Comparison of ENCODE assay signal across 20 cellular contexts in genomic region chr7:116505823-116506222, GRCh38. TPM values are rescaled to one million over a fixed set of nuclear protein-coding genes. Genes with fewer than 3 reads are reported as not detected.
DNase-seq lines count a peak whose midpoint lies in the region; ATAC-seq and TF ChIP-seq lines count a peak whose summit lies in the region.
"Had no signal": no experiment of that assay in that cellular context is flagged by ENCODE, and none has a peak within 500 bp of the region (broad histone marks: within the 10 kb centered on the region; RNA-seq: fewer than 3 reads in every experiment).

No MANE protein-coding gene starts in this region.

- H3K36me3 Mint-ChIP-seq in MCF 10A (ENCODE audit: insufficient read depth, unreplicated experiment): peaks cover 55% of the 10 kb centered on the region
- H3K36me3 Mint-ChIP-seq in activated T-helper 1 cell treated with anti-CD3 and anti-CD28 coated beads, Interleukin-12 subunit alpha, Interleukin-12 subunit beta, Interleukin-2, Interleukin-4 antibody, amounts not matched to agents 30 ng/mL and 10 ng/mL and 1 ng/mL, durations not matched to agents 14 hours and 24 hours and 36 hours (ENCODE audit: low read depth): no peaks in the 10 kb centered on the region

- whole genome bisulfite sequencing in esophagus muscularis mucosa: 36% methylated on average over 3 of the region's 3 CpGs

- in situ Hi-C loops in Panc1 (cut with HindIII; ENCODE audit: low pct_unique_long_range_greater_than_20kb, low sequenced_read_pairs): no loop called here

- H3K4me3 ChIP-seq in breast epithelium (no peak overlapping the region), Panc1 (ENCODE audit: low read depth in 2 of 2, low read length in 2 of 2) (no peak overlapping the region), esophagus muscularis mucosa (no peak overlapping the region), skeletal muscle satellite cell (ENCODE audit: low read length) (no peak overlapping the region)
- H3K4me3 ChIP-seq: SJSA1 had no signal

- no peaks in the 10 kb centered on the region for H3K27me3 Mint-ChIP-seq in MCF 10A (ENCODE audit: insufficient read depth, unreplicated experiment)
- peaks cover 32% of the 10 kb centered on the region for H3K27me3 Mint-ChIP-seq in activated T-helper 1 cell treated with anti-CD3 and anti-CD28 coated beads, Interleukin-12 subunit alpha, Interleukin-12 subunit beta, Interleukin-2, Interleukin-4 antibody, amounts not matched to agents 30 ng/mL and 10 ng/mL and 1 ng/mL, durations not matched to agents 14 hours and 24 hours and 36 hours (ENCODE audit: insufficient read depth)

- no peak overlapping the region for H3K9ac ChIP-seq in skeletal muscle satellite cell (ENCODE audit: low read depth, low read length)
- H3K9ac ChIP-seq: KMS-11 had no signal

- H3K4me1 ChIP-seq in breast epithelium: no peaks in the 10 kb centered on the region
- H3K4me1 ChIP-seq in Panc1 (ENCODE audit: control insufficient read depth, insufficient read depth, low read length): peaks cover 77% of the 10 kb centered on the region
- peaks cover 54 to 76% (median 58%) of the 10 kb centered on the region in 4 donors for H3K4me1 ChIP-seq in esophagus muscularis mucosa
- peaks cover 37% of the 10 kb centered on the region for H3K4me1 ChIP-seq in skeletal muscle satellite cell (ENCODE audit: control insufficient read depth, insufficient read depth, low read length)

- no peaks in the 10 kb centered on the region for H3K9me3 ChIP-seq in breast epithelium
- H3K9me3 ChIP-seq in Panc1 (ENCODE audit: control insufficient read depth, insufficient read depth, low read depth, low read length): no peaks in the 10 kb centered on the region
- H3K9me3 ChIP-seq in esophagus muscularis mucosa: no peaks in the 10 kb centered on the region
- no peaks in the 10 kb centered on the region for H3K9me3 ChIP-seq in skeletal muscle satellite cell (replicated peaks; ENCODE audit: low read length)
- H3K9me3 ChIP-seq: SJSA1 had no signal

- H3K4me3 Mint-ChIP-seq in MCF 10A (ENCODE audit: unreplicated experiment): no peak overlapping the region
- H3K4me3 Mint-ChIP-seq in activated T-helper 1 cell treated with anti-CD3 and anti-CD28 coated beads, Interleukin-12 subunit alpha, Interleukin-12 subunit beta, Interleukin-2, Interleukin-4 antibody, amounts not matched to agents 30 ng/mL and 10 ng/mL and 1 ng/mL, durations not matched to agents 14 hours and 24 hours and 36 hours: no peak overlapping the region

- CTCF ChIA-PET in MCF 10A (lab: Yijun Ruan, JAX): no interaction called here
- CTCF ChIA-PET in Panc1 (lab: Charles Lee): no interaction called here

- H3K4me2 ChIP-seq in skeletal muscle satellite cell (ENCODE audit: low read length): peak overlapping the region; percentile 35
- H3K4me2 ChIP-seq: KMS-11 had no signal

- intact Hi-C loops in MCF 10A (cut with micrococcal nuclease): no loop called here
- intact Hi-C loops in breast epithelium (cut with DNase I; ENCODE audit: low total_unique reads): no loop called here
- intact Hi-C loops in Panc1 (cut with micrococcal nuclease; ENCODE audit: unreplicated experiment): no loop called here
- intact Hi-C loops in esophagus muscularis mucosa (cut with DNase I): no loop called here
- intact Hi-C loops in activated T-helper 1 cell treated with anti-CD3 and anti-CD28 coated beads, Interleukin-12 subunit alpha, Interleukin-12 subunit beta, Interleukin-2, Interleukin-4 antibody, amounts not matched to agents 30 ng/mL and 10 ng/mL and 1 ng/mL, durations not matched to agents 14 hours and 24 hours and 36 hours (cut with micrococcal nuclease): no loop called here

- H3K27ac Mint-ChIP-seq in MCF 10A (ENCODE audit: low read depth, unreplicated experiment): peak overlapping the region; percentile 54
- H3K27ac Mint-ChIP-seq in activated T-helper 1 cell treated with anti-CD3 and anti-CD28 coated beads, Interleukin-12 subunit alpha, Interleukin-12 subunit beta, Interleukin-2, Interleukin-4 antibody, amounts not matched to agents 30 ng/mL and 10 ng/mL and 1 ng/mL, durations not matched to agents 14 hours and 24 hours and 36 hours: no peak overlapping the region

- peak overlapping the region in 1 of 2 donors; percentile 8 for H3K27ac ChIP-seq in breast epithelium
- peak overlapping the region; percentile 99 for H3K27ac ChIP-seq in Panc1 (ENCODE audit: low read length)
- peak overlapping the region; percentile 24 to 99 (median 96) for H3K27ac ChIP-seq in esophagus muscularis mucosa (replicated peaks in 1 of 4)
- H3K27ac ChIP-seq: KMS-11, SJSA1 had no signal

- DNase-seq in MCF 10A (ENCODE audit: unreplicated experiment) (no peak), breast epithelium (ENCODE audit: low spot score in 2 of 2) (no peak), Panc1 (ENCODE audit: low read depth, low spot score) (no peak), esophagus muscularis mucosa (ENCODE audit: extremely low spot score) (no peak), NCI-H2196 treated with DMSO at 0.1 percent for 48 hours (lab: John Stamatoyannopoulos, UW; ENCODE audit: unreplicated experiment) (no peak)
- DNase-seq in activated T-helper 1 cell treated with anti-CD3 and anti-CD28 coated beads, Interleukin-12 subunit alpha, Interleukin-12 subunit beta, Interleukin-2, Interleukin-4 antibody, amounts not matched to agents 30 ng/mL and 10 ng/mL and 1 ng/mL, durations not matched to agents 14 hours and 24 hours and 36 hours (ENCODE audit: low spot score): no peak
- DNase-seq: C1 segment of cervical spinal cord; DMS79 treated with DMSO at 0.1 percent for 48 hours; HCEC 1CT; NCI-H1092; NCI-H2081 treated with DMSO at 0.1 percent for 48 hours; NCI-H345; NCI-H526 treated with DMSO at 0.1 percent for 48 hours; NK-92 treated with Interleukin-12 subunit alpha and Interleukin-12 subunit beta, amount 100 ng/mL, for 24 hours had no signal

- ATAC-seq in Panc1 (no peak), SK-N-SH treated with all-trans-retinoic acid at 6 μM for 48 hours (no peak)

- TF ChIP-seq EP300 in esophagus muscularis mucosa (IDR thresholded peaks at IDR 0.05): no peak

- no peaks in the 10 kb centered on the region for H3K36me3 ChIP-seq in breast epithelium
- peaks cover 47% of the 10 kb centered on the region for H3K36me3 ChIP-seq in Panc1 (ENCODE audit: control insufficient read depth, insufficient read depth, low read length)
- H3K36me3 ChIP-seq in esophagus muscularis mucosa: peaks cover 0 to 38% (median 13%) of the 10 kb centered on the region in 4 donors
- peaks cover 63% of the 10 kb centered on the region for H3K36me3 ChIP-seq in skeletal muscle satellite cell (ENCODE audit: insufficient read depth, low read length)

- TF ChIP-seq POLR2A in breast epithelium (IDR thresholded peaks at IDR 0.05) (no peak), esophagus muscularis mucosa (IDR thresholded peaks at IDR 0.05; ENCODE audit: low read depth) (no peak)

- POLR2A ChIA-PET in MCF 10A (lab: Yijun Ruan, JAX) (interaction anchor here (1.0 to 14.6 kb wide), 3 partner anchors 16 to 241 kb away, joined by 3 to 241 read pairs (median 162); partner anchors contain the start of gene CAV1), Panc1 (lab: Charles Lee) (interaction anchor here (0.6 kb wide), 1 partner anchor 96 kb away, joined by 3 read pairs; no protein-coding TSS in a partner anchor)

- TF ChIP-seq CTCF in MCF 10A (IDR thresholded peaks at IDR 0.05; ENCODE audit: unreplicated experiment): no peak
- TF ChIP-seq CTCF in breast epithelium (IDR thresholded peaks at IDR 0.05): no peak
- TF ChIP-seq CTCF in Panc1 (IDR thresholded peaks at IDR 0.05): no peak
- TF ChIP-seq CTCF in esophagus muscularis mucosa (IDR thresholded peaks at IDR 0.05): no peak

- H3K4me1 Mint-ChIP-seq in MCF 10A (ENCODE audit: insufficient read depth, unreplicated experiment): peaks cover 30% of the 10 kb centered on the region
- H3K4me1 Mint-ChIP-seq in activated T-helper 1 cell treated with anti-CD3 and anti-CD28 coated beads, Interleukin-12 subunit alpha, Interleukin-12 subunit beta, Interleukin-2, Interleukin-4 antibody, amounts not matched to agents 30 ng/mL and 10 ng/mL and 1 ng/mL, durations not matched to agents 14 hours and 24 hours and 36 hours (ENCODE audit: low read depth): peaks cover 1% of the 10 kb centered on the region

- H3K27me3 ChIP-seq in breast epithelium (no peaks in the 10 kb centered on the region), Panc1 (ENCODE audit: control insufficient read depth, insufficient read depth, low read length) (no peaks in the 10 kb centered on the region), esophagus muscularis mucosa (no peaks in the 10 kb centered on the region), skeletal muscle satellite cell (ENCODE audit: control insufficient read depth, insufficient read depth, low read length) (no peaks in the 10 kb centered on the region)
- H3K27me3 ChIP-seq: SJSA1 had no signal

- no TSS peak for BruUV-seq in MCF 10A (replicated peaks; lab: Mats Ljungman, UMichigan)
- BruUV-seq in Panc1 (replicated peaks; lab: Mats Ljungman, UMichigan): no TSS peak

- peaks cover 7% of the 10 kb centered on the region for H3K9me3 Mint-ChIP-seq in MCF 10A (ENCODE audit: unreplicated experiment)
- no peaks in the 10 kb centered on the region for H3K9me3 Mint-ChIP-seq in activated T-helper 1 cell treated with anti-CD3 and anti-CD28 coated beads, Interleukin-12 subunit alpha, Interleukin-12 subunit beta, Interleukin-2, Interleukin-4 antibody, amounts not matched to agents 30 ng/mL and 10 ng/mL and 1 ng/mL, durations not matched to agents 14 hours and 24 hours and 36 hours

TF ChIP-seq in SK-N-SH treated with all-trans-retinoic acid at 6 μM for 48 hours, 23 proteins besides CTCF, POLR2A, EP300 and RAD21:
- TF ChIP-seq CSDC2 (CRISPR knock-in tag; IDR thresholded peaks at IDR 0.05): no peak
- TF ChIP-seq ZNF8 (CRISPR knock-in tag; IDR thresholded peaks at IDR 0.05): no peak
- TF ChIP-seq ZFP3 (CRISPR knock-in tag; IDR thresholded peaks at IDR 0.05): no peak

RNA-seq across cellular contexts. Expression of gene CAV2, which starts 6.3 kb away (rescaled TPM):
- total RNA-seq in MCF 10A (2022) (155 and 171 TPM in 2 replicates), breast epithelium (100 to 1,000 TPM in 1 of 3 donors, 10 to 100 TPM in 2; 63.3 to 311 (median 97.6) TPM), Panc1 (2021; ENCODE audit: unreplicated experiment) (217 TPM), esophagus muscularis mucosa (100 to 1,000 TPM; 125 to 148 (median 129) TPM)
- polyA plus RNA-seq in Panc1 (2012; ENCODE audit: insufficient read length): 199 TPM
- 125 and 199 TPM in 2 replicates for total RNA-seq in skeletal muscle satellite cell (2012; rRNA removed)
- not detected in 2 replicates for total RNA-seq in activated T-helper 1 cell treated with anti-CD3 and anti-CD28 coated beads, Interleukin-12 subunit alpha, Interleukin-12 subunit beta, Interleukin-2, Interleukin-4 antibody, amounts not matched to agents 30 ng/mL and 10 ng/mL and 1 ng/mL, durations not matched to agents 14 hours and 24 hours and 36 hours
- total RNA-seq: G401, OCI-LY7 had no signal

RNA-seq across cellular contexts. Expression of gene CAV1, which starts 19.0 kb away (rescaled TPM):
- total RNA-seq in MCF 10A (2022): 225 and 267 TPM in 2 replicates
- 100 to 1,000 TPM; 117 to 729 (median 154) TPM for total RNA-seq in breast epithelium
- 496 TPM for total RNA-seq in Panc1 (2021; ENCODE audit: unreplicated experiment)
- 465 TPM for polyA plus RNA-seq in Panc1 (2012; ENCODE audit: insufficient read length)
- total RNA-seq in esophagus muscularis mucosa: 100 to 1,000 TPM; 434 to 638 (median 591) TPM
- 1,125 and 1,633 TPM in 2 replicates for total RNA-seq in skeletal muscle satellite cell (2012; rRNA removed)
- total RNA-seq in activated T-helper 1 cell treated with anti-CD3 and anti-CD28 coated beads, Interleukin-12 subunit alpha, Interleukin-12 subunit beta, Interleukin-2, Interleukin-4 antibody, amounts not matched to agents 30 ng/mL and 10 ng/mL and 1 ng/mL, durations not matched to agents 14 hours and 24 hours and 36 hours: 0.76 and 1.8 TPM in 2 replicates
- total RNA-seq: G401, OCI-LY7 had no signal

Comparison
In these comparisons a context has a peak if more than half of its experiments do, and no peak if none do; other contexts are left out.
1. RNA of gene CAV2, which starts 6.3 kb away (total RNA-seq): 217 TPM in Panc1 (single experiment), 155 to 171 TPM in MCF 10A, 125 to 148 TPM in esophagus muscularis mucosa and 63.3 to 311 TPM in breast epithelium; not detected in activated T-helper 1 cell treated with anti-CD3 and anti-CD28 coated beads, Interleukin-12 subunit alpha, Interleukin-12 subunit beta, Interleukin-2, Interleukin-4 antibody, amounts not matched to agents 30 ng/mL and 10 ng/mL and 1 ng/mL, durations not matched to agents 14 hours and 24 hours and 36 hours; every median in the first group is over 10 times any median in the second.
2. RNA of gene CAV1, which starts 19.0 kb away (total RNA-seq): 434 to 638 TPM in esophagus muscularis mucosa, 496 TPM in Panc1 (single experiment), 225 to 267 TPM in MCF 10A and 117 to 729 TPM in breast epithelium; 0.76 to 1.8 TPM in activated T-helper 1 cell treated with anti-CD3 and anti-CD28 coated beads, Interleukin-12 subunit alpha, Interleukin-12 subunit beta, Interleukin-2, Interleukin-4 antibody, amounts not matched to agents 30 ng/mL and 10 ng/mL and 1 ng/mL, durations not matched to agents 14 hours and 24 hours and 36 hours; every median in the first group is over 10 times any median in the second.